In genomic region chr12:110042260-110042659, GRCh38 we compare ENCODE assay signal across 11 cellular contexts. TPM values are rescaled to one million over a fixed set of nuclear protein-coding genes. Genes with fewer than 3 reads are reported as not detected.
DNase-seq lines count a peak whose midpoint lies in the region; ATAC-seq, FAIRE-seq and TF ChIP-seq lines count a peak whose summit lies in the region.
"Had no signal": no experiment of that assay in that cellular context is flagged by ENCODE, and none has a peak within 500 bp of the region (broad histone marks: within the 10 kb centered on the region; RNA-seq: fewer than 3 reads in every experiment).

No MANE protein-coding gene starts in this region.

- no peak overlapping the region for H3K4me2 ChIP-seq in H9 (ENCODE audit: insufficient read depth, insufficient read length, low read length)

- H3K23me2 ChIP-seq in H9 (ENCODE audit: insufficient read length, low read depth, low read length, poor library complexity, severe bottlenecking) = no peaks in the 10 kb centered on the region

- no peaks in the 10 kb centered on the region for H3K79me1 ChIP-seq in H9 (ENCODE audit: insufficient read depth, low read depth, low read length, poor library complexity, severe bottlenecking)

- no peak overlapping the region for H2BK5ac ChIP-seq in H9 (ENCODE audit: insufficient read length, low read length)

- H3K9me3 ChIP-seq in H9 (ENCODE audit: control insufficient read depth, low read depth, low read length) (no peaks in the 10 kb centered on the region), left lung (no peaks in the 10 kb centered on the region)
- H3K9me3 ChIP-seq: Peyer's patch had no signal

- H3T11ph ChIP-seq in H9 (ENCODE audit: low read length) = no peak overlapping the region

- no peaks in the 10 kb centered on the region; a peak in 1 of 5 replicates for H3K9me3 Mint-ChIP-seq in H9
- H3K9me3 Mint-ChIP-seq in activated T-helper 17 cell treated with anti-CD3 and anti-CD28 coated beads, Interleukin-2, amount 50 U/mL, for 72 hours = no peaks in the 10 kb centered on the region

- no peak overlapping the region for H3K14ac ChIP-seq in H9 (ENCODE audit: insufficient read depth, low read length)

- H3K36me3 Mint-ChIP-seq in H9 (ENCODE audit: insufficient read depth in 1 of 3, low read depth in 3 of 3) = peaks cover 3 to 23% (median 14%) of the 10 kb centered on the region in 3 experiments
- H3K36me3 Mint-ChIP-seq in activated T-helper 17 cell treated with anti-CD3 and anti-CD28 coated beads, Interleukin-2, amount 50 U/mL, for 72 hours (ENCODE audit: low read depth) = peaks cover 77% of the 10 kb centered on the region

- no peaks in the 10 kb centered on the region for H3K27me3 Mint-ChIP-seq in H9 (ENCODE audit: low read depth)
- H3K27me3 Mint-ChIP-seq in activated T-helper 17 cell treated with anti-CD3 and anti-CD28 coated beads, Interleukin-2, amount 50 U/mL, for 72 hours = no peaks in the 10 kb centered on the region

- no peak overlapping the region for H3K4me3 ChIP-seq in left lung
- H3K4me3 ChIP-seq: Peyer's patch had no signal

- no peak overlapping the region for H2BK15ac ChIP-seq in H9 (ENCODE audit: low read depth, low read length)

- peaks cover 27 to 29% of the 10 kb centered on the region in 2 experiments for H3K4me1 Mint-ChIP-seq in H9
- H3K4me1 Mint-ChIP-seq in activated T-helper 17 cell treated with anti-CD3 and anti-CD28 coated beads, Interleukin-2, amount 50 U/mL, for 72 hours = peaks cover 31% of the 10 kb centered on the region

- H4K5ac ChIP-seq in H9 (ENCODE audit: insufficient read length, low read depth, low read length) = no peak overlapping the region

- FAIRE-seq in HTR-8/SVneo (lab: Jason Lieb, UNC) = no peak

- no peak overlapping the region for H2BK120ac ChIP-seq in H9 (ENCODE audit: low read depth, low read length, poor library complexity, severe bottlenecking)

- intact Hi-C loops in left lung (cut with DNase I) = no loop called here

- TF ChIP-seq CTCF in 22Rv1 (IDR thresholded peaks at IDR 0.05) (no peak), H9 (conservative IDR thresholded peaks at IDR 0.05) (no peak), left lung (IDR thresholded peaks at IDR 0.05) (no peak)

- no peak overlapping the region for H3K4ac ChIP-seq in H9 (ENCODE audit: low read depth, low read length)

- H3K4me1 ChIP-seq in H9 (ENCODE audit: insufficient read depth, low read length) = no peaks in the 10 kb centered on the region
- H3K4me1 ChIP-seq in left lung = peaks cover 24 to 61% of the 10 kb centered on the region in 2 donors

- H4K8ac ChIP-seq in H9 (replicated peaks; ENCODE audit: insufficient read length, low read depth, low read length) = no peak overlapping the region

- H2BK20ac ChIP-seq in H9 (ENCODE audit: low read depth, low read length, poor library complexity, severe bottlenecking) = no peak overlapping the region

- no peak overlapping the region for H2AK5ac ChIP-seq in H9 (ENCODE audit: insufficient read length, low read length)

- WGBS in H9 (ENCODE audit: extremely low coverage, insufficient read length, low lambda C conversion rate) = no CpG with 5 or more reads among the region's 3 CpGs

- no peaks in the 10 kb centered on the region for H3K27me3 ChIP-seq in H9 (ENCODE audit: insufficient read depth, low read length)
- no peaks in the 10 kb centered on the region for H3K27me3 ChIP-seq in left lung
- H3K27me3 ChIP-seq: Peyer's patch had no signal

- no peak overlapping the region for H3K56ac ChIP-seq in H9 (ENCODE audit: insufficient read length, low read depth, low read length)

- H4K91ac ChIP-seq in H9 (ENCODE audit: insufficient read length, low read depth, low read length) = no peak overlapping the region

- no peak overlapping the region for H3K9ac ChIP-seq in H9 (ENCODE audit: extremely low read depth, insufficient read length, low read length)

- peaks cover 0 to 38% of the 10 kb centered on the region in 2 donors for H3K36me3 ChIP-seq in left lung

- no peaks in the 10 kb centered on the region; the same call in 1 of the 2 replicates for H3K79me2 ChIP-seq in H9 (ENCODE audit: insufficient read depth, low read length)

- DNase-seq in H9 (no peak), left lung (no peak), HTR-8/SVneo (ENCODE audit: insufficient read length, low spot score) (no peak), NCI-H1092 (lab: John Stamatoyannopoulos, UW) (no peak), cerebellar cortex (ENCODE audit: low spot score) (no peak)
- DNase-seq: activated CD4-positive, CD25-positive, alpha-beta regulatory T cell; NCI-H1048; Peyer's patch had no signal

- no peak overlapping the region for H3K18ac ChIP-seq in H9 (ENCODE audit: insufficient read length, low read depth, low read length)

- no peak overlapping the region for H2AFZ ChIP-seq in H9 (ENCODE audit: low read length)

- peak overlapping the region; percentile 29 to 87 (median 75); a peak in 4 of 7 replicates for H3K27ac Mint-ChIP-seq in H9
- peak overlapping the region; percentile 75 for H3K27ac Mint-ChIP-seq in activated T-helper 17 cell treated with anti-CD3 and anti-CD28 coated beads, Interleukin-2, amount 50 U/mL, for 72 hours

- H3K23ac ChIP-seq in H9 (ENCODE audit: insufficient read length, low read depth, low read length) = no peak overlapping the region

- peak overlapping the region in 1 of 2 experiments; percentile 50; a peak in 1 of 5 replicates for H3K4me3 Mint-ChIP-seq in H9
- H3K4me3 Mint-ChIP-seq in activated T-helper 17 cell treated with anti-CD3 and anti-CD28 coated beads, Interleukin-2, amount 50 U/mL, for 72 hours = no peak overlapping the region

- no peaks in the 10 kb centered on the region for H4K20me1 ChIP-seq in H9 (ENCODE audit: control insufficient read depth, insufficient read depth, insufficient read length)

- no peak overlapping the region for H2BK12ac ChIP-seq in H9 (ENCODE audit: insufficient read length, low read depth, low read length)

- H3K27ac ChIP-seq in 22Rv1 (peak overlapping the region; percentile 43), H9 (ENCODE audit: insufficient read length, low read depth, low read length) (no peak overlapping the region), left lung (peak overlapping the region in 1 of 2 donors; percentile 6)
- H3K27ac ChIP-seq: Peyer's patch had no signal

- ATAC-seq in activated T-helper 17 cell treated with anti-CD3 and anti-CD28 coated beads, Interleukin-2, amount 50 U/mL, for 72 hours (replicated peaks) = no peak
- ATAC-seq in left lung (peak; percentile 7), GM19328 (IDR thresholded peaks at IDR 0.05; ENCODE audit: unreplicated experiment) (no peak)

RNA-seq across cellular contexts. Expression of gene C12orf76, which starts 6.1 kb away (rescaled TPM):
- 8.9 and 9.7 TPM in 2 replicates for total RNA-seq in H9 (2021)
- 10 to 100 TPM in 1 of 2 donors, 1 to 10 TPM in 1; 9.9 to 16.3 TPM for total RNA-seq in activated T-helper 17 cell treated with anti-CD3 and anti-CD28 coated beads, Interleukin-2, amount 50 U/mL, for 72 hours
- total RNA-seq in left lung = 10 to 100 TPM; 13.9 to 25.1 TPM

RNA-seq across cellular contexts. Expression of gene ANKRD13A, which starts 43.0 kb away (rescaled TPM):
- total RNA-seq in H9 (2021) = 18.0 and 19.1 TPM in 2 replicates
- 10 to 100 TPM; 61.4 to 68.5 TPM for total RNA-seq in activated T-helper 17 cell treated with anti-CD3 and anti-CD28 coated beads, Interleukin-2, amount 50 U/mL, for 72 hours
- total RNA-seq in left lung = 10 to 100 TPM; 57.0 to 69.9 TPM

RNA-seq across cellular contexts. Expression of gene GIT2, which starts 46.1 kb away (rescaled TPM):
- total RNA-seq in H9 (2021) (25.0 and 27.0 TPM in 2 replicates), left lung (10 to 100 TPM; 42.7 to 72.7 TPM)
- total RNA-seq in activated T-helper 17 cell treated with anti-CD3 and anti-CD28 coated beads, Interleukin-2, amount 50 U/mL, for 72 hours = 10 to 100 TPM; 70.8 to 75.2 TPM
